ENCODE assay signal across 9 cellular contexts in the genomic region with DNA sequence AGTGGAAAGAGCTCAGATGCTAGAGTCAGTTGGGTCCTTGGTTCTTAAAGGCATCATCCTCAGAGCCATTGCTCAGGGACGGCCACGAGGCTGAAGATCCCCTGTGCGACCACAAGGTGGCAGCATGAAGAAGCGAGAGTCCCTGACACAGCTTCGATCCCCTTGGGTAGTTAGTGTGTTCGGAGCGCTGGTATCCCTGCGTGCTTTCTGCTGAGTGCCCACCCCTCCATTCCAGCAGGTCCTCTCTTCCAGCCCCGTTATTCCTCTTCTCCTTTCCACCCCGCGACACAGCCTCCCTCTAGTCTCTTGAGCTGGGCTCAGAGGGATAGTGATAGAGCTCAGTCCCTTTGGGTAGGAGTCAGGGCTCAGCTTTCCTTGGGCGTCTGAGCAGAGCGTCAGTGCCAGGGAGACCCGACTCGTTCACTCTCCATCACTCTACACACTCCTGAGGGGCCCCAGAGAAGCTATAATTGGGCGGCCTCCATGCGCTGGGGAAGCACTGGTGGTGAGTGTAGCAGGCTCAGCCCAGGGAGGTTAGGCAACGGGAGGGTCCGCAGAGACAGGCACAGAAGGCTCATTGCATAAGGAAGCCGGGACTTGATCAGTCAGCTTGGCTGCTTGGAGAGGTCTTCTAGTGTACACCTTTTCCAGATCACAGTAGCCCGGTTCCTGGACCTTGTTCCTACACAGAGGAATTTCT. TPM values are rescaled to one million over a fixed set of nuclear protein-coding genes. Genes with fewer than 3 reads are reported as not detected.
A peak's percentile ranks its signal among the peaks of the same experiment; 100 is the strongest.
DNase-seq lines count a peak whose midpoint lies in the region; ATAC-seq, FAIRE-seq and TF ChIP-seq lines count a peak whose summit lies in the region.
"Had no signal": no experiment of that assay in that cellular context is flagged by ENCODE, and none has a peak within 500 bp of the region (broad histone marks: within the 10 kb centered on the region; RNA-seq: fewer than 3 reads in every experiment).

A gene with protein sequence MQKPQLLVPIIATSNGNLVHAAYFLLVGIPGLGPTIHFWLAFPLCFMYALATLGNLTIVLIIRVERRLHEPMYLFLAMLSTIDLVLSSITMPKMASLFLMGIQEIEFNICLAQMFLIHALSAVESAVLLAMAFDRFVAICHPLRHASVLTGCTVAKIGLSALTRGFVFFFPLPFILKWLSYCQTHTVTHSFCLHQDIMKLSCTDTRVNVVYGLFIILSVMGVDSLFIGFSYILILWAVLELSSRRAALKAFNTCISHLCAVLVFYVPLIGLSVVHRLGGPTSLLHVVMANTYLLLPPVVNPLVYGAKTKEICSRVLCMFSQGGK (plus strand): TSS at position 516 of the 700 bp plus-strand sequence. CDS start 2,314 bp downstream, outside the sequence.

- POLR2A ChIA-PET in endothelial cell of umbilical vein (lab: Charles Lee): no interaction called here

- H3K9me3 ChIP-seq in endothelial cell of umbilical vein (replicated peaks; ENCODE audit: control insufficient read depth, insufficient read depth, low read length): no peaks in the 10 kb centered on the region

- no peaks in the 10 kb centered on the region for H3K79me2 ChIP-seq in endothelial cell of umbilical vein (ENCODE audit: control insufficient read depth, insufficient read depth, low read length)

- no peaks in the 10 kb centered on the region for H3K9me1 ChIP-seq in endothelial cell of umbilical vein (replicated peaks; ENCODE audit: control insufficient read depth, extremely low read depth, insufficient read depth, low read length)

- no peaks in the 10 kb centered on the region for H4K20me1 ChIP-seq in endothelial cell of umbilical vein (replicated peaks; ENCODE audit: control insufficient read depth, extremely low read depth, insufficient read depth, low read length)

- H3K27me3 ChIP-seq in endothelial cell of umbilical vein (ENCODE audit: control insufficient read depth in 2 of 2, insufficient read depth in 2 of 2, low read length in 2 of 2): peaks cover 0 to 1% of the 10 kb centered on the region in 2 experiments

- dilution Hi-C loops in endothelial cell of umbilical vein (cut with MboI; ENCODE audit: extremely low pct_ligation_motif_present, low sequenced_read_pairs): no loop called here

- H3K4me3 ChIP-seq in endothelial cell of umbilical vein (replicated peaks in 1 of 3; ENCODE audit: insufficient read depth in 1 of 3, low read depth in 1 of 3, low read length in 3 of 3): no peak within 1 kb of the TSS

- H3K4me2 ChIP-seq in endothelial cell of umbilical vein (ENCODE audit: insufficient read depth, low read length): no peak within 1 kb of the TSS

- peak; percentile 84 for FAIRE-seq in endothelial cell of umbilical vein (lab: Jason Lieb, UNC)
- FAIRE-seq: endometrium had no signal

- no peak within 1 kb of the TSS for H3K9ac ChIP-seq in endothelial cell of umbilical vein (replicated peaks; ENCODE audit: extremely low read depth, insufficient read depth, low read length)

- BruUV-seq in endothelial cell of umbilical vein (replicated peaks; lab: Mats Ljungman, UMichigan): no TSS peak

- peak within 1 kb of the TSS; percentile 13 for H2AFZ ChIP-seq in endothelial cell of umbilical vein (ENCODE audit: low read depth, low read length)

- TF ChIP-seq POLR2A in endothelial cell of umbilical vein (IDR thresholded peaks at IDR 0.05; ENCODE audit: low read depth, low read length): no peak

- ATAC-seq in GM19467 (IDR thresholded peaks at IDR 0.05; ENCODE audit: unreplicated experiment) (peak; percentile 76), HG03575 (IDR thresholded peaks at IDR 0.05; ENCODE audit: extremely low read depth, insufficient number of reproducible peaks, low FRiP score, unreplicated experiment) (peak; percentile 71)

- H3K36me3 ChIP-seq in endothelial cell of umbilical vein (ENCODE audit: control insufficient read depth in 2 of 2, extremely low read depth in 1 of 2, insufficient read depth in 2 of 2, low read length in 2 of 2): no peaks in the 10 kb centered on the region

- no peaks in the 10 kb centered on the region for H3K4me1 ChIP-seq in endothelial cell of umbilical vein (ENCODE audit: control insufficient read depth, extremely low read depth, insufficient read depth, low read length)

- peak; percentile 62 for DNase-seq in COR-L47 (lab: John Stamatoyannopoulos, UW)
- DNase-seq in NCI-H774 (lab: John Stamatoyannopoulos, UW): peak; percentile 36
- DNase-seq in activated CD8-positive, alpha-beta memory T cell treated with anti-CD3 and anti-CD28 coated beads for 1 hour (ENCODE audit: extremely low read depth in 1 of 2, low read depth in 1 of 2): peak; percentile 17 to 53
- DNase-seq in endothelial cell of umbilical vein (ENCODE audit: low read depth, low spot score): peak; percentile 66
- DNase-seq in mucosa of gallbladder (ENCODE audit: low spot score): peak; percentile 68
- DNase-seq in stimulated activated CD8-positive, alpha-beta memory T cell treated with anti-CD3 and anti-CD28 coated beads, Interleukin-4, amount 100 ng/mL, for 24 hours (ENCODE audit: low read depth): peak; percentile 54

- CTCF ChIA-PET in endothelial cell of umbilical vein (lab: Charles Lee): interaction anchor here (0.7 to 3.1 kb wide), 32 partner anchors 10 to 1676 kb away, joined by 3 to 54 read pairs (median 4); partner anchors contain the start of genes OR52N2 and TRIM68

- H3K27ac ChIP-seq in endothelial cell of umbilical vein (ENCODE audit: insufficient read depth, low read depth, low read length): no peak within 1 kb of the TSS

- intact Hi-C loops in endothelial cell of umbilical vein (cut with micrococcal nuclease): loop anchor here (1.0 kb wide), 5 partner anchors 367 to 1171 kb away; partner anchors contain the start of gene OR52N2

- TF ChIP-seq CTCF in endothelial cell of umbilical vein (IDR thresholded peaks at IDR 0.05; ENCODE audit: extremely low read depth in 1 of 2, insufficient read depth in 1 of 2, low read depth in 1 of 2, low read length in 2 of 2): peak; percentile 82 to 93

TF ChIP-seq in endothelial cell of umbilical vein, 7 proteins besides CTCF, POLR2A, EP300 and RAD21:
- no peak for TF ChIP-seq JUN (IDR thresholded peaks at IDR 0.05; ENCODE audit: borderline replicate concordance, insufficient read depth, insufficient read length, low read depth)
- TF ChIP-seq EZH2 (IDR thresholded peaks at IDR 0.05; ENCODE audit: borderline replicate concordance, low read depth, low read length, severe bottlenecking): no peak
- no peak for TF ChIP-seq MYC (IDR thresholded peaks at IDR 0.05; ENCODE audit: low read depth, low read length)
- TF ChIP-seq, protein P1, sequence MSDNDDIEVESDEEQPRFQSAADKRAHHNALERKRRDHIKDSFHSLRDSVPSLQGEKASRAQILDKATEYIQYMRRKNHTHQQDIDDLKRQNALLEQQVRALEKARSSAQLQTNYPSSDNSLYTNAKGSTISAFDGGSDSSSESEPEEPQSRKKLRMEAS (IDR thresholded peaks at IDR 0.05; ENCODE audit: insufficient read depth, insufficient read length): no peak
- TF ChIP-seq GATA2 (IDR thresholded peaks at IDR 0.05; ENCODE audit: insufficient read depth, insufficient read length, low read depth, low read length): no peak
- TF ChIP-seq FOS (IDR thresholded peaks at IDR 0.05; ENCODE audit: borderline replicate concordance, insufficient read depth, low read length): no peak
- no peak for TF ChIP-seq POLR2AphosphoS5 (IDR thresholded peaks at IDR 0.05; ENCODE audit: insufficient read depth, low read depth, low read length)
TF ChIP-seq in endothelial cell of umbilical vein: peak in this region for 0.

RNA-seq across cellular contexts. Expression of the gene that starts here (rescaled TPM):
- total RNA-seq in endothelial cell of umbilical vein: not detected in 2 replicates
- not detected in 2 replicates for polyA plus RNA-seq in endothelial cell of umbilical vein
- polyA plus RNA-seq in endothelial cell of umbilical vein (2011; cell fraction: cytosol; rRNA removed): not detected in 2 replicates
- not detected in 2 replicates for polyA plus RNA-seq in endothelial cell of umbilical vein (2011; cell fraction: nucleus; rRNA removed)
- polyA plus RNA-seq in endothelial cell of umbilical vein (2012): not detected in 2 replicates
- not detected in 2 replicates for polyA minus RNA-seq in endothelial cell of umbilical vein
- polyA minus RNA-seq in endothelial cell of umbilical vein (2011; cell fraction: cytosol; rRNA and poly(A)+ RNA removed): not detected
- not detected in 2 replicates for polyA minus RNA-seq in endothelial cell of umbilical vein (2011; cell fraction: nucleus; rRNA and poly(A)+ RNA removed)
- total RNA-seq in mucosa of gallbladder: not detected

Comparison
In these comparisons a context has a peak if more than half of its experiments do, and no peak if none do; other contexts are left out.
1. Peak in DNase-seq in endothelial cell of umbilical vein; RNA of the gene not detected or under 1 TPM.
2. Peak in DNase-seq in mucosa of gallbladder; RNA of the gene not detected or under 1 TPM.